26 cellular contexts compared by ENCODE assay signal in genomic region chr20:22799687-22800086, GRCh38.
"Had no signal": no experiment of that assay in that cellular context is flagged by ENCODE, and none has a peak within 500 bp of the region (broad histone marks: within the 10 kb centered on the region; RNA-seq: fewer than 3 reads in every experiment).

No MANE protein-coding gene starts in this region.

- H3K27me3 ChIP-seq: foreskin keratinocyte, heart left ventricle, hepatocyte, left lung had no signal

- H3K36me3 Mint-ChIP-seq: immature natural killer cell, mesothelial cell of epicardium, naive B cell had no signal

- H3K27ac ChIP-seq: coronary artery, dorsolateral prefrontal cortex, esophagus muscularis mucosa, foreskin keratinocyte, gastroesophageal sphincter, heart left ventricle, hepatocyte, left lung, lower lobe of right lung had no signal

- ATAC-seq: foreskin keratinocyte, gastroesophageal sphincter, heart left ventricle, left colon, left lung, left ventricle myocardium superior, lower lobe of right lung, mucosa of descending colon had no signal

- H2AFZ ChIP-seq: hepatocyte had no signal

- DNase-seq: dermis blood vessel endothelial cell; dorsolateral prefrontal cortex; effector CD4-positive, alpha-beta T cell; effector memory CD4-positive, alpha-beta T cell; foreskin keratinocyte; heart left ventricle; hypothalamus; immature natural killer cell; islet precursor cell; kidney; kidney glomerular epithelial cell; left colon; left lung; left ventricle myocardium superior; lower lobe of right lung; mesenchymal stem cell; mucosa of descending colon; naive B cell had no signal

- H3K9me3 ChIP-seq: esophagus muscularis mucosa, gastroesophageal sphincter, heart left ventricle, left lung, lower lobe of right lung, mucosa of descending colon had no signal

- H3K9me3 Mint-ChIP-seq: mesothelial cell of epicardium had no signal

- H3K4me3 ChIP-seq: coronary artery, dorsolateral prefrontal cortex, esophagus muscularis mucosa, gastroesophageal sphincter, heart left ventricle, hepatocyte, left lung, lower lobe of right lung, mucosa of descending colon had no signal

- FAIRE-seq: colon, endothelial cell of umbilical vein, frontal cortex, kidney had no signal

- H3K4me2 ChIP-seq: hepatocyte had no signal

- H3K27ac Mint-ChIP-seq: immature natural killer cell, mesothelial cell of epicardium had no signal

- H3K79me2 ChIP-seq: hepatocyte had no signal

- H3K36me3 ChIP-seq: esophagus muscularis mucosa, gastroesophageal sphincter, heart left ventricle, left lung, lower lobe of right lung had no signal
